In the genomic region with DNA sequence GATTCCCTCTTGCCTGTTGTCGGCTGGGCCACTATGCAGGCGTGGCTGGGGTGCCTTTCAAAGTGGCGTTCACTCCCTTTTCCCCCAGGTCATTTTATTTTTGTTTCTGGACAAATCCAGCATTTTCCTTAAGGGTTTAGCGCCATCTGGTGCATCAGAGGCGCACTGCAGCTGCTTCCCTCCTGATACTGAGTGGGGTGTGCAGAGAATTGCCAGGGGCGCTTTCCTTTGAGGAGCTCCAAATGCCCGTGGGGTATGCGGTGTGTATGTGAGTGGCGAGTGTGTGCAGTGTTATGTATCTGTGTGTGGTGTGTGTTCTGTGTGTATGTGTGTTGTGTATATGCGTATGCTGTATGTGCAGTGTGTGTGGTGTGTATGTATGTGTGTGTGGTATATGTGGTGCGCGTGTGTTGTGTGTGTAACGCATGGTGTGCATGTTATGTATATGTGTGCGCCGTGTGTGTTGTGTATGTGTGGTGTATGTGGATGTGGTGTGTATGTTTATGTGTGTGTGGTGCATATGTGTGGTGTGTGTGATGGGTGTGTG, we compare ENCODE assay signal across 8 cellular contexts.
A peak's percentile ranks its signal among the peaks of the same experiment; 100 is the strongest.
DNase-seq lines count a peak whose midpoint lies in the region; ATAC-seq and TF ChIP-seq lines count a peak whose summit lies in the region.

No MANE protein-coding gene starts in this region.

- POLR2A ChIA-PET in activated CD8-positive, alpha-beta T cell treated with anti-CD3 and anti-CD28 coated beads, Interleukin-2, amount 10 ng/mL, durations not matched to agents 7 days and 5 days (lab: Charles Lee) = interaction anchor here (0.6 kb wide), 1 partner anchor 120 kb away, joined by 3 read pairs; no protein-coding TSS in a partner anchor

- ATAC-seq in HG02678 (IDR thresholded peaks at IDR 0.05; ENCODE audit: unreplicated experiment) = peak; percentile 48
- ATAC-seq in activated CD8-positive, alpha-beta T cell treated with anti-CD3 and anti-CD28 coated beads, Interleukin-2, amount 10 ng/mL, durations not matched to agents 7 days and 5 days = peak; percentile 38
- peak; percentile 47 for ATAC-seq in mucosa of descending colon
- ATAC-seq in HG03045 (IDR thresholded peaks at IDR 0.05; ENCODE audit: unreplicated experiment) = no peak

- no peaks in the 10 kb centered on the region for H3K9me3 Mint-ChIP-seq in activated CD8-positive, alpha-beta T cell treated with anti-CD3 and anti-CD28 coated beads, Interleukin-2, amount 10 ng/mL, durations not matched to agents 7 days and 5 days (ENCODE audit: insufficient read depth)
- H3K9me3 Mint-ChIP-seq in endothelial cell (ENCODE audit: unreplicated experiment) = no peaks in the 10 kb centered on the region

- no peaks in the 10 kb centered on the region for H3K36me3 Mint-ChIP-seq in activated CD8-positive, alpha-beta T cell treated with anti-CD3 and anti-CD28 coated beads, Interleukin-2, amount 10 ng/mL, durations not matched to agents 7 days and 5 days (ENCODE audit: low read depth)
- no peaks in the 10 kb centered on the region for H3K36me3 Mint-ChIP-seq in endothelial cell (ENCODE audit: low read depth, unreplicated experiment)

- H3K4me1 ChIP-seq in mucosa of descending colon (ENCODE audit: low read depth) = no peaks in the 10 kb centered on the region

- H3K4me1 Mint-ChIP-seq in activated CD8-positive, alpha-beta T cell treated with anti-CD3 and anti-CD28 coated beads, Interleukin-2, amount 10 ng/mL, durations not matched to agents 7 days and 5 days (ENCODE audit: low read depth) = no peaks in the 10 kb centered on the region
- H3K4me1 Mint-ChIP-seq in endothelial cell (ENCODE audit: unreplicated experiment) = no peaks in the 10 kb centered on the region

- no peaks in the 10 kb centered on the region for H3K9me3 ChIP-seq in mucosa of descending colon

- H3K4me3 ChIP-seq in mucosa of descending colon = no peak overlapping the region

- no peak overlapping the region for H3K27ac Mint-ChIP-seq in activated CD8-positive, alpha-beta T cell treated with anti-CD3 and anti-CD28 coated beads, Interleukin-2, amount 10 ng/mL, durations not matched to agents 7 days and 5 days
- no peak overlapping the region for H3K27ac Mint-ChIP-seq in endothelial cell (ENCODE audit: unreplicated experiment)

- CTCF ChIA-PET in activated CD8-positive, alpha-beta T cell treated with anti-CD3 and anti-CD28 coated beads, Interleukin-2, amount 10 ng/mL, durations not matched to agents 7 days and 5 days (lab: Charles Lee) = interaction anchor here (0.5 to 5.9 kb wide), 23 partner anchors 11 to 855 kb away, joined by 3 to 179 read pairs (median 4); a partner anchor contains a TSS

- TF ChIP-seq CTCF in GM12801 (IDR thresholded peaks at IDR 0.05; ENCODE audit: extremely low read depth, insufficient read length) (peak; percentile 50), endothelial cell (IDR thresholded peaks at IDR 0.05; ENCODE audit: unreplicated experiment) (peak; percentile 88), mucosa of descending colon (IDR thresholded peaks at IDR 0.05) (peak; percentile 97)

- H3K36me3 ChIP-seq in mucosa of descending colon (ENCODE audit: low read depth) = no peaks in the 10 kb centered on the region

- DNase-seq in NCI-H526 treated with DMSO at 0.1 percent for 48 hours (lab: John Stamatoyannopoulos, UW) = peak; percentile 15
- DNase-seq in activated CD8-positive, alpha-beta T cell treated with anti-CD3 and anti-CD28 coated beads, Interleukin-2, amount 10 ng/mL, durations not matched to agents 7 days and 5 days = peak; percentile 63
- DNase-seq in endothelial cell (ENCODE audit: low spot score) = peak; percentile 80
- peak in 2 of 3 donors; percentile 75 to 88 for DNase-seq in mucosa of descending colon
- peak; percentile 20 to 35 for DNase-seq in stimulated activated CD8-positive, alpha-beta memory T cell treated with anti-CD3 and anti-CD28 coated beads, Interleukin-7, amount 100 ng/mL, for 1 hour (ENCODE audit: low read depth in 2 of 2)

- no peaks in the 10 kb centered on the region for H3K27me3 Mint-ChIP-seq in activated CD8-positive, alpha-beta T cell treated with anti-CD3 and anti-CD28 coated beads, Interleukin-2, amount 10 ng/mL, durations not matched to agents 7 days and 5 days (ENCODE audit: low read depth)
- no peaks in the 10 kb centered on the region for H3K27me3 Mint-ChIP-seq in endothelial cell (ENCODE audit: unreplicated experiment)

- no peak overlapping the region for H3K4me3 Mint-ChIP-seq in activated CD8-positive, alpha-beta T cell treated with anti-CD3 and anti-CD28 coated beads, Interleukin-2, amount 10 ng/mL, durations not matched to agents 7 days and 5 days
- H3K4me3 Mint-ChIP-seq in endothelial cell (ENCODE audit: unreplicated experiment) = no peak overlapping the region

- intact Hi-C loops in mucosa of descending colon (cut with DNase I, micrococcal nuclease) = loop anchor here in 1 of 2 donors (5.0 kb wide), 1 partner anchor 442 kb away; no protein-coding TSS in a partner anchor

Comparison
In these comparisons a context has a peak if more than half of its experiments do, and no peak if none do; other contexts are left out.
1. DNase-seq: peak in every context shown above with its lines; median percentile 82 in mucosa of descending colon; 80 in endothelial cell; 63 in activated CD8-positive, alpha-beta T cell treated with anti-CD3 and anti-CD28 coated beads, Interleukin-2, amount 10 ng/mL, durations not matched to agents 7 days and 5 days; 28 in stimulated activated CD8-positive, alpha-beta memory T cell treated with anti-CD3 and anti-CD28 coated beads, Interleukin-7, amount 100 ng/mL, for 1 hour; 15 in NCI-H526 treated with DMSO at 0.1 percent for 48 hours.